ENCODE assay signal across 8 cellular contexts in genomic region chr15:90716976-90717821, GRCh38. TPM values are rescaled to one million over a fixed set of nuclear protein-coding genes. Genes with fewer than 3 reads are reported as not detected.
DNase-seq lines count a peak whose midpoint lies in the region; TF ChIP-seq lines count a peak whose summit lies in the region.

BLM (plus strand) TSS chr15:90717346; CDS start chr15:90747393, 30,047 bp downstream.

- 0% methylated on average over 34 to 65 of the region's 65 CpGs for WGBS in stomach, 5 donors

- H3F3A ChIP-seq in MM.1S (ENCODE audit: insufficient read depth, low read length), result peaks cover 8% of the 10 kb centered on the region
- no peaks in the 10 kb centered on the region for H3F3A ChIP-seq in neural cell (ENCODE audit: insufficient read depth, low read length, poor library complexity, severe bottlenecking)

- H3K79me2 ChIP-seq in MM.1S (ENCODE audit: low read length), result peaks cover 45% of the 10 kb centered on the region
- H3K79me2 ChIP-seq in neural cell (replicated peaks; ENCODE audit: insufficient read depth, low read length), result peaks cover 28% of the 10 kb centered on the region

- no peak for TF ChIP-seq RAD21 in neural cell (conservative IDR thresholded peaks at IDR 0.05)

- H2AFZ ChIP-seq in MM.1S (ENCODE audit: low read length) (peak within 1 kb of the TSS; percentile 98), neural cell (ENCODE audit: low read depth, low read length) (peak within 1 kb of the TSS; percentile 90)

- H3K9me3 ChIP-seq in HAP-1, result no peaks in the 10 kb centered on the region
- H3K9me3 ChIP-seq in MM.1S (replicated peaks; ENCODE audit: insufficient read depth, low read length), result no peaks in the 10 kb centered on the region
- no peaks in the 10 kb centered on the region for H3K9me3 ChIP-seq in neural cell (ENCODE audit: low read length)
- H3K9me3 ChIP-seq in stomach, result no peaks in the 10 kb centered on the region

- H3K9ac ChIP-seq in MM.1S (ENCODE audit: low read length), result peak within 1 kb of the TSS; percentile 90
- H3K9ac ChIP-seq in neural cell (ENCODE audit: low read length), result peak within 1 kb of the TSS; percentile 82

- TF ChIP-seq POLR2A in stomach (IDR thresholded peaks at IDR 0.05), result no peak

- no peaks in the 10 kb centered on the region for H3K9me2 ChIP-seq in MM.1S (replicated peaks; ENCODE audit: insufficient read depth, low read length)
- H3K9me2 ChIP-seq in neural cell (ENCODE audit: insufficient read depth, low read length), result no peaks in the 10 kb centered on the region

- no peaks in the 10 kb centered on the region; the same call in 1 of the 2 replicates for H3K4me1 ChIP-seq in HAP-1
- H3K4me1 ChIP-seq in MM.1S (ENCODE audit: low read length), result peaks cover 18% of the 10 kb centered on the region
- peaks cover 10 to 22% (median 16%) of the 10 kb centered on the region in 4 donors for H3K4me1 ChIP-seq in stomach

- TF ChIP-seq CTCF in MM.1S (IDR thresholded peaks at IDR 0.05; ENCODE audit: low read length) (peak; percentile 16), fibroblast of villous mesenchyme (IDR thresholded peaks at IDR 0.05; ENCODE audit: insufficient read depth, low read depth, low read length) (peak; percentile 28), neural cell (IDR thresholded peaks at IDR 0.05; ENCODE audit: poor library complexity, severe bottlenecking) (no peak), stomach (IDR thresholded peaks at IDR 0.05) (peak in 5 of 7 experiments; percentile 33 to 52 (median 41))

- H3K27ac ChIP-seq in MM.1S (ENCODE audit: low read length) (peak within 1 kb of the TSS; percentile 94), neural cell (ENCODE audit: low read length) (peak within 1 kb of the TSS; percentile 84), stomach (peak within 1 kb of the TSS; percentile 88 to 95 (median 91))

- H3K4me3 ChIP-seq in HAP-1 (peak within 1 kb of the TSS; percentile 78), MM.1S (ENCODE audit: low read length) (peak within 1 kb of the TSS; percentile 97), fibroblast of villous mesenchyme (ENCODE audit: low read depth, low read length) (peak within 1 kb of the TSS; percentile 81), neural cell (ENCODE audit: low read length) (peak within 1 kb of the TSS; percentile 78), stomach (peak within 1 kb of the TSS; percentile 63 to 86 (median 78))

- H3K4me2 ChIP-seq in MM.1S (ENCODE audit: low read depth, low read length) (peak within 1 kb of the TSS; percentile 98), neural cell (ENCODE audit: low read length) (peak within 1 kb of the TSS; percentile 96)

- H3K36me3 ChIP-seq in HAP-1 (replicated peaks) (no peaks in the 10 kb centered on the region), MM.1S (replicated peaks; ENCODE audit: insufficient read depth, low read length) (no peaks in the 10 kb centered on the region), neural cell (ENCODE audit: insufficient read depth, low read length) (peaks cover 7% of the 10 kb centered on the region), stomach (no peaks in the 10 kb centered on the region)

- intact Hi-C loops in stomach (cut with DNase I; ENCODE audit: low total_unique reads), result loop anchor here (5.0 kb wide), 1 partner anchor 165 kb away; the partner anchor contains the start of gene FES

- TF ChIP-seq EP300 in neural cell (conservative IDR thresholded peaks at IDR 0.05; ENCODE audit: poor library complexity, severe bottlenecking) (no peak), stomach (IDR thresholded peaks at IDR 0.05) (no peak)

- DNase-seq in GDM1 (lab: John Stamatoyannopoulos, UW) (peak; percentile 97), HAP-1 (ENCODE audit: low spot score in 2 of 2) (peak; percentile 93 to 96), MM.1S (peak; percentile 98), SIG-M5 (lab: John Stamatoyannopoulos, UW) (peak; percentile 82), activated gamma-delta T cell (lab: John Stamatoyannopoulos, UW) (peak; percentile 84), fibroblast of villous mesenchyme (ENCODE audit: low read depth) (peak; percentile 97), stomach (peak; percentile 97)

- in situ Hi-C loops in HAP-1 (cut with MboI; ENCODE audit: low sequenced_read_pairs), result no loop called here

- H3K27me3 ChIP-seq in HAP-1 (ENCODE audit: low read depth) (no peaks in the 10 kb centered on the region), MM.1S (replicated peaks; ENCODE audit: insufficient read depth, low read length) (no peaks in the 10 kb centered on the region), neural cell (ENCODE audit: insufficient read depth, low read depth, low read length) (no peaks in the 10 kb centered on the region), stomach (no peaks in the 10 kb centered on the region)

- H4K20me1 ChIP-seq in MM.1S (ENCODE audit: insufficient read depth, low read length) (no peaks in the 10 kb centered on the region), neural cell (ENCODE audit: insufficient read depth) (no peaks in the 10 kb centered on the region)

TF ChIP-seq in neural cell, 6 proteins besides CTCF, POLR2A, EP300 and RAD21:
- peak; percentile 62 for TF ChIP-seq POLR2AphosphoS5 (IDR thresholded peaks at IDR 0.05)
- TF ChIP-seq MXI1 (conservative IDR thresholded peaks at IDR 0.05; ENCODE audit: poor library complexity, severe bottlenecking), result peak; percentile 100
- TF ChIP-seq SMC3 (conservative IDR thresholded peaks at IDR 0.05; ENCODE audit: poor library complexity), result no peak
- TF ChIP-seq, protein P1, sequence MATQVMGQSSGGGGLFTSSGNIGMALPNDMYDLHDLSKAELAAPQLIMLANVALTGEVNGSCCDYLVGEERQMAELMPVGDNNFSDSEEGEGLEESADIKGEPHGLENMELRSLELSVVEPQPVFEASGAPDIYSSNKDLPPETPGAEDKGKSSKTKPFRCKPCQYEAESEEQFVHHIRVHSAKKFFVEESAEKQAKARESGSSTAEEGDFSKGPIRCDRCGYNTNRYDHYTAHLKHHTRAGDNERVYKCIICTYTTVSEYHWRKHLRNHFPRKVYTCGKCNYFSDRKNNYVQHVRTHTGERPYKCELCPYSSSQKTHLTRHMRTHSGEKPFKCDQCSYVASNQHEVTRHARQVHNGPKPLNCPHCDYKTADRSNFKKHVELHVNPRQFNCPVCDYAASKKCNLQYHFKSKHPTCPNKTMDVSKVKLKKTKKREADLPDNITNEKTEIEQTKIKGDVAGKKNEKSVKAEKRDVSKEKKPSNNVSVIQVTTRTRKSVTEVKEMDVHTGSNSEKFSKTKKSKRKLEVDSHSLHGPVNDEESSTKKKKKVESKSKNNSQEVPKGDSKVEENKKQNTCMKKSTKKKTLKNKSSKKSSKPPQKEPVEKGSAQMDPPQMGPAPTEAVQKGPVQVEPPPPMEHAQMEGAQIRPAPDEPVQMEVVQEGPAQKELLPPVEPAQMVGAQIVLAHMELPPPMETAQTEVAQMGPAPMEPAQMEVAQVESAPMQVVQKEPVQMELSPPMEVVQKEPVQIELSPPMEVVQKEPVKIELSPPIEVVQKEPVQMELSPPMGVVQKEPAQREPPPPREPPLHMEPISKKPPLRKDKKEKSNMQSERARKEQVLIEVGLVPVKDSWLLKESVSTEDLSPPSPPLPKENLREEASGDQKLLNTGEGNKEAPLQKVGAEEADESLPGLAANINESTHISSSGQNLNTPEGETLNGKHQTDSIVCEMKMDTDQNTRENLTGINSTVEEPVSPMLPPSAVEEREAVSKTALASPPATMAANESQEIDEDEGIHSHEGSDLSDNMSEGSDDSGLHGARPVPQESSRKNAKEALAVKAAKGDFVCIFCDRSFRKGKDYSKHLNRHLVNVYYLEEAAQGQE (IDR thresholded peaks at IDR 0.05; ENCODE audit: borderline replicate concordance), result peak; percentile 30
- no peak for TF ChIP-seq EZH2 (IDR thresholded peaks at IDR 0.05; ENCODE audit: borderline replicate concordance, insufficient read depth, low read length, poor library complexity, severe bottlenecking)
- peak; percentile 57 for TF ChIP-seq TAF1 (IDR thresholded peaks at IDR 0.05; ENCODE audit: low read depth)
TF ChIP-seq in neural cell: peak in this region for 4.

RNA-seq across cellular contexts. Expression of gene BLM, which starts in this region (rescaled TPM):
- 4.8 and 6.0 TPM in 2 replicates for total RNA-seq in fibroblast of villous mesenchyme
- polyA plus RNA-seq in neural cell, result 2.2 and 4.5 TPM in 2 replicates
- polyA minus RNA-seq in neural cell, result 2.7 and 3.0 TPM in 2 replicates
- 10 to 100 TPM in 1 of 5 donors, 1 to 10 TPM in 4; 1.8 to 10.5 (median 4.6) TPM for total RNA-seq in stomach
- polyA plus RNA-seq in stomach, result 1 to 10 TPM; 1.1 to 2.9 (median 2.3) TPM

Comparison
In these comparisons a context has a peak if more than half of its experiments do, and no peak if none do; other contexts are left out.
1. Peak in every context shown above with its lines: DNase-seq, H3K4me3 ChIP-seq and H3K27ac ChIP-seq.